In genomic region chr12:48783432-48783831, GRCh38 we compare ENCODE assay signal across 19 cellular contexts. TPM values are rescaled to one million over a fixed set of nuclear protein-coding genes. Genes with fewer than 3 reads are reported as not detected.
DNase-seq lines count a peak whose midpoint lies in the region; ATAC-seq and TF ChIP-seq lines count a peak whose summit lies in the region.
"Had no signal": no experiment of that assay in that cellular context is flagged by ENCODE, and none has a peak within 500 bp of the region (broad histone marks: within the 10 kb centered on the region; RNA-seq: fewer than 3 reads in every experiment).

No MANE protein-coding gene starts in this region.

- TF ChIP-seq CTCF in heart left ventricle (IDR thresholded peaks at IDR 0.05) (no peak), 22Rv1 (IDR thresholded peaks at IDR 0.05) (no peak), coronary artery (IDR thresholded peaks at IDR 0.05) (no peak), osteoblast (IDR thresholded peaks at IDR 0.05; ENCODE audit: extremely low read depth, low read depth, low read length) (no peak)

- H3K27me3 ChIP-seq in heart left ventricle (peaks cover 0 to 1% (median 0%) of the 10 kb centered on the region in 9 donors), osteoblast (ENCODE audit: insufficient read depth, low read length) (no peaks in the 10 kb centered on the region)
- H3K27me3 ChIP-seq: BLaER1 treated with 17β-estradiol and CSF1 and Interleukin-3, amounts not matched to agents 10 nM and 100 nM had no signal

- H3K9me3 ChIP-seq in heart left ventricle (no peaks in the 10 kb centered on the region), osteoblast (ENCODE audit: low read depth, low read length) (no peaks in the 10 kb centered on the region)

- peaks cover 37% of the 10 kb centered on the region for H4K20me1 ChIP-seq in osteoblast (ENCODE audit: insufficient read depth, low read length)

- ATAC-seq in heart left ventricle (no peak), left ventricle myocardium superior (no peak)
- ATAC-seq: HepG2 had no signal

- DNase-seq in heart left ventricle (no peak), left ventricle myocardium superior (no peak), coronary artery (ENCODE audit: low spot score) (no peak), osteoblast (ENCODE audit: insufficient read length, low spot score, missing footprints) (peak; percentile 64), DMS153 treated with DMSO at 0.1 percent for 48 hours (lab: John Stamatoyannopoulos, UW; ENCODE audit: unreplicated experiment) (no peak), NCI-H526 (lab: John Stamatoyannopoulos, UW) (no peak)
- DNase-seq: 8988T; CD4-positive, CD25-positive, alpha-beta regulatory T cell; CD8-positive, alpha-beta memory T cell; COR-L47; DMS 273 treated with DMSO at 0.1 percent for 48 hours; HCEC 1CT; HFFc6; KBM-7 had no signal

- H3K27ac ChIP-seq in heart left ventricle (peak overlapping the region in 9 of 12 donors; percentile 38 to 99 (median 96)), 22Rv1 (peak overlapping the region; percentile 95; the same call in 1 of the 2 replicates), coronary artery (peak overlapping the region; percentile 32 to 98), osteoblast (ENCODE audit: low read depth, low read length) (no peak overlapping the region)

- peaks cover 78% of the 10 kb centered on the region for H3K79me2 ChIP-seq in osteoblast (ENCODE audit: insufficient read depth, low read length)

- H3K36me3 ChIP-seq in heart left ventricle (peaks cover 0 to 16% (median 9%) of the 10 kb centered on the region in 9 donors), osteoblast (ENCODE audit: insufficient read depth, low read length) (peaks cover 9% of the 10 kb centered on the region)

- H3K4me3 ChIP-seq in heart left ventricle (peak overlapping the region in 1 of 12 donors; percentile 17), coronary artery (no peak overlapping the region), osteoblast (ENCODE audit: insufficient read depth, low read length) (no peak overlapping the region)
- H3K4me3 ChIP-seq: BLaER1 treated with 17β-estradiol and CSF1 and Interleukin-3, amounts not matched to agents 10 nM and 100 nM; GM23338 had no signal

- peaks cover 13 to 98% (median 79%) of the 10 kb centered on the region in 12 donors for H3K4me1 ChIP-seq in heart left ventricle
- H3K4me1 ChIP-seq in osteoblast (ENCODE audit: insufficient read depth, low read length), result peaks cover 36% of the 10 kb centered on the region

- TF ChIP-seq POLR2A in heart left ventricle (IDR thresholded peaks at IDR 0.05), result no peak

- intact Hi-C loops in heart left ventricle (cut with DNase I) (no loop called here), left ventricle myocardium superior (cut with micrococcal nuclease) (no loop called here)

- WGBS in heart left ventricle, 4 donors, result 80 to 95% (median 91%) methylated on average over 4 of the region's 4 CpGs

- no peak overlapping the region for H2AFZ ChIP-seq in osteoblast (ENCODE audit: low read length)
- H2AFZ ChIP-seq: GM23338 had no signal

- H3K4me2 ChIP-seq in osteoblast (ENCODE audit: insufficient read depth, low read length), result no peak overlapping the region
- H3K4me2 ChIP-seq: GM23338 had no signal

RNA-seq across cellular contexts. Expression of gene ADCY6, which starts 5.5 kb away (rescaled TPM):
- 100 to 1,000 TPM in 8 of 9 donors, 10 to 100 TPM in 1; 88.4 to 145 (median 106) TPM for total RNA-seq in heart left ventricle
- polyA plus RNA-seq in heart left ventricle, result 10 to 100 TPM; 60.6 to 87.7 TPM
- total RNA-seq in left ventricle myocardium superior, result 57.0 TPM
- total RNA-seq in osteoblast, result 30.8 and 33.0 TPM in 2 replicates
- polyA plus RNA-seq: CD4-positive, CD25-positive, alpha-beta regulatory T cell; CD8-positive, alpha-beta memory T cell; IgD-negative memory B cell had no signal

RNA-seq across cellular contexts. Expression of gene CACNB3, which starts 34.9 kb away (rescaled TPM):
- 10 to 100 TPM in 1 of 9 donors, 1 to 10 TPM in 8; 3.2 to 11.2 (median 5.3) TPM for total RNA-seq in heart left ventricle
- 1 to 10 TPM; 4.4 to 5.7 TPM for polyA plus RNA-seq in heart left ventricle
- total RNA-seq in left ventricle myocardium superior, result 4.4 TPM
- 10.9 and 15.2 TPM in 2 replicates for total RNA-seq in osteoblast
